In the genomic region with DNA sequence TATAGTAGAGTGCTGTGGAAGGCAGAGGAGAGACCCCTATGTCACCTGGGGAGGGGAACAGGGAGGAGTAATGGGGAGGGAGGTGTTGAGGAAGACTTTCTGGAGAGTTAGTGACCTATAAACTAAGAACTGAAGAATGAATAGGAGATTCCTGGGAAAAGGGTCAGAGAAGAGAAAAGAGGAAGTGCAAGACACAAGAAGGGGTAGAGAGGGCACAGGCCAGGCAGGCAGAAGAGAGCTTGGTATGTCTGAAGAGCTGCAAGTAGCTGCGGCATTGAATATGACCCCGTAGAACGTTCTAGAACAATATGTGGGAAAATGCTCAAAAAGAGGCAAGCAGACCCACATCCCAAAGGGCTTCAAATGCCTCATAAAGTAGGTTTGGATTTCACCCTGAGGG, we compare ENCODE assay signal across 31 cellular contexts.
"Had no signal": no experiment of that assay in that cellular context is flagged by ENCODE, and none has a peak within 500 bp of the region (broad histone marks: within the 10 kb centered on the region; RNA-seq: fewer than 3 reads in every experiment).

No MANE protein-coding gene starts in this region.

- H3K27me3 ChIP-seq: ascending aorta, breast epithelium, cardiac muscle cell, colonic mucosa, gastroesophageal sphincter had no signal

- ATAC-seq: activated CD4-positive, alpha-beta T cell treated with anti-CD3 and anti-CD28 coated beads for 36 hours; activated naive CD4-positive, alpha-beta T cell treated with anti-CD3 and anti-CD28 coated beads, Interleukin-2, amount 50 U/mL, for 72 hours; activated T-cell treated with anti-CD3 and anti-CD28 coated beads, Interleukin-2, amount 50 U/mL, for 72 hours; gastroesophageal sphincter; heart right ventricle; T-helper 17 cell had no signal

- H3K4me3 ChIP-seq: ascending aorta, breast epithelium, cardiac muscle cell, colonic mucosa, esophagus squamous epithelium, gastroesophageal sphincter, heart right ventricle had no signal

- FAIRE-seq: endometrium, endothelial cell of umbilical vein had no signal

- H3K9me3 Mint-ChIP-seq: activated CD4-positive, alpha-beta memory T cell treated with anti-CD3 and anti-CD28 coated beads for 36 hours; activated CD4-positive, alpha-beta T cell treated with anti-CD3 and anti-CD28 coated beads, Interleukin-2, amount 10 ng/mL, durations not matched to agents 24 days and 14 days; activated naive CD4-positive, alpha-beta T cell treated with anti-CD3 and anti-CD28 coated beads, Interleukin-2, amount 10 ng/mL, durations not matched to agents 7 days and 5 days; activated T-cell treated with anti-CD3 and anti-CD28 coated beads, Interleukin-2, amount 50 U/mL, for 72 hours; T-helper 2 cell treated with Interferon-gamma antibody and Interleukin-4, amounts not matched to agents 5 μg/mL and 100 μg/mL, for 36 hours had no signal

- H3K27ac ChIP-seq: ascending aorta, breast epithelium, cardiac muscle cell, colonic mucosa, epithelial cell of prostate, esophagus squamous epithelium, gastroesophageal sphincter, heart right ventricle had no signal

- H3K4me1 ChIP-seq: ascending aorta, breast epithelium, colonic mucosa, gastroesophageal sphincter, heart right ventricle had no signal

- H3K4me3 Mint-ChIP-seq: activated CD4-positive, alpha-beta memory T cell treated with anti-CD3 and anti-CD28 coated beads for 36 hours; activated CD4-positive, alpha-beta T cell treated with anti-CD3 and anti-CD28 coated beads for 36 hours; activated CD4-positive, alpha-beta T cell treated with anti-CD3 and anti-CD28 coated beads, Interleukin-2, amount 10 ng/mL, durations not matched to agents 24 days and 14 days; activated naive CD4-positive, alpha-beta T cell treated with anti-CD3 and anti-CD28 coated beads, Interleukin-2, amount 10 ng/mL, durations not matched to agents 7 days and 5 days; activated naive CD8-positive, alpha-beta T cell treated with anti-CD3 and anti-CD28 coated beads, Interleukin-2, amount 10 ng/mL, durations not matched to agents 7 days and 5 days; activated T-cell treated with anti-CD3 and anti-CD28 coated beads, Interleukin-2, amount 50 U/mL, for 24 hours; activated T-cell treated with anti-CD3 and anti-CD28 coated beads, Interleukin-2, amount 50 U/mL, for 72 hours; brain; T-helper 17 cell; T-helper 2 cell treated with Interferon-gamma antibody and Interleukin-4, amounts not matched to agents 5 μg/mL and 100 μg/mL, for 36 hours had no signal

- DNase-seq: activated CD4-positive, alpha-beta memory T cell treated with anti-CD3 and anti-CD28 coated beads for 36 hours; activated CD4-positive, alpha-beta T cell treated with anti-CD3 and anti-CD28 coated beads for 36 hours; activated CD4-positive, alpha-beta T cell treated with anti-CD3 and anti-CD28 coated beads, Interleukin-2, amount 10 ng/mL, durations not matched to agents 24 days and 14 days; activated CD4-positive, CD25-positive, alpha-beta regulatory T cell; activated CD4-positive, CD25-positive, alpha-beta regulatory T cell treated with anti-CD3 and anti-CD28 coated beads, Interleukin-2, amount 50 U/mL, for 72 hours; activated CD8-positive, alpha-beta memory T cell treated with anti-CD3 and anti-CD28 coated beads, Interleukin-2, amount 50 U/mL, for 48 hours; activated gamma-delta T cell; activated naive CD4-positive, alpha-beta T cell; activated naive CD4-positive, alpha-beta T cell treated with anti-CD3 and anti-CD28 coated beads, Interleukin-2, amount 10 ng/mL, durations not matched to agents 7 days and 5 days; activated naive CD8-positive, alpha-beta T cell treated with anti-CD3 and anti-CD28 coated beads, Interleukin-2, amount 10 ng/mL, durations not matched to agents 7 days and 5 days; activated T-cell treated with anti-CD3 and anti-CD28 coated beads for 4 hours; activated T-cell treated with anti-CD3 and anti-CD28 coated beads, Interleukin-2, amount 50 U/mL, for 24 hours; activated T-cell treated with anti-CD3 and anti-CD28 coated beads, Interleukin-2, amount 50 U/mL, for 72 hours; central memory CD4-positive, alpha-beta T cell; cerebellar nuclear complex; colonic mucosa; effector CD8-positive, alpha-beta T cell; esophagus squamous epithelium; foreskin melanocyte; heart right ventricle; T-helper 17 cell had no signal

- H3K9me3 ChIP-seq: ascending aorta, colonic mucosa had no signal

- H3K36me3 ChIP-seq: ascending aorta, breast epithelium, cardiac muscle cell, colonic mucosa, esophagus squamous epithelium, gastroesophageal sphincter, heart right ventricle had no signal

- H3K4me1 Mint-ChIP-seq: activated CD4-positive, alpha-beta T cell treated with anti-CD3 and anti-CD28 coated beads for 36 hours; activated CD4-positive, alpha-beta T cell treated with anti-CD3 and anti-CD28 coated beads, Interleukin-2, amount 10 ng/mL, durations not matched to agents 24 days and 14 days; activated naive CD4-positive, alpha-beta T cell treated with anti-CD3 and anti-CD28 coated beads, Interleukin-2, amount 10 ng/mL, durations not matched to agents 7 days and 5 days; activated naive CD8-positive, alpha-beta T cell treated with anti-CD3 and anti-CD28 coated beads, Interleukin-2, amount 10 ng/mL, durations not matched to agents 7 days and 5 days; T-helper 17 cell had no signal

- H3K27ac Mint-ChIP-seq: activated CD4-positive, alpha-beta memory T cell treated with anti-CD3 and anti-CD28 coated beads for 36 hours; activated CD4-positive, alpha-beta T cell treated with anti-CD3 and anti-CD28 coated beads for 36 hours; activated CD4-positive, alpha-beta T cell treated with anti-CD3 and anti-CD28 coated beads, Interleukin-2, amount 10 ng/mL, durations not matched to agents 24 days and 14 days; activated naive CD4-positive, alpha-beta T cell treated with anti-CD3 and anti-CD28 coated beads, Interleukin-2, amount 10 ng/mL, durations not matched to agents 7 days and 5 days; activated naive CD4-positive, alpha-beta T cell treated with anti-CD3 and anti-CD28 coated beads, Interleukin-2, amount 50 U/mL, for 72 hours; activated naive CD8-positive, alpha-beta T cell treated with anti-CD3 and anti-CD28 coated beads, Interleukin-2, amount 10 ng/mL, durations not matched to agents 7 days and 5 days; activated T-cell treated with anti-CD3 and anti-CD28 coated beads, Interleukin-2, amount 50 U/mL, for 24 hours; activated T-cell treated with anti-CD3 and anti-CD28 coated beads, Interleukin-2, amount 50 U/mL, for 72 hours; brain; T-helper 17 cell; T-helper 2 cell treated with Interferon-gamma antibody and Interleukin-4, amounts not matched to agents 5 μg/mL and 100 μg/mL, for 36 hours had no signal

- H3K36me3 Mint-ChIP-seq: activated CD4-positive, alpha-beta memory T cell treated with anti-CD3 and anti-CD28 coated beads for 36 hours; activated naive CD4-positive, alpha-beta T cell treated with anti-CD3 and anti-CD28 coated beads, Interleukin-2, amount 10 ng/mL, durations not matched to agents 7 days and 5 days; activated naive CD4-positive, alpha-beta T cell treated with anti-CD3 and anti-CD28 coated beads, Interleukin-2, amount 50 U/mL, for 72 hours; activated naive CD8-positive, alpha-beta T cell treated with anti-CD3 and anti-CD28 coated beads, Interleukin-2, amount 10 ng/mL, durations not matched to agents 7 days and 5 days; brain had no signal

- H3K27me3 Mint-ChIP-seq: activated CD4-positive, alpha-beta memory T cell treated with anti-CD3 and anti-CD28 coated beads for 36 hours; activated CD4-positive, alpha-beta T cell treated with anti-CD3 and anti-CD28 coated beads, Interleukin-2, amount 10 ng/mL, durations not matched to agents 24 days and 14 days; activated naive CD4-positive, alpha-beta T cell treated with anti-CD3 and anti-CD28 coated beads, Interleukin-2, amount 10 ng/mL, durations not matched to agents 7 days and 5 days; activated naive CD8-positive, alpha-beta T cell treated with anti-CD3 and anti-CD28 coated beads, Interleukin-2, amount 10 ng/mL, durations not matched to agents 7 days and 5 days had no signal
